In the genomic region with DNA sequence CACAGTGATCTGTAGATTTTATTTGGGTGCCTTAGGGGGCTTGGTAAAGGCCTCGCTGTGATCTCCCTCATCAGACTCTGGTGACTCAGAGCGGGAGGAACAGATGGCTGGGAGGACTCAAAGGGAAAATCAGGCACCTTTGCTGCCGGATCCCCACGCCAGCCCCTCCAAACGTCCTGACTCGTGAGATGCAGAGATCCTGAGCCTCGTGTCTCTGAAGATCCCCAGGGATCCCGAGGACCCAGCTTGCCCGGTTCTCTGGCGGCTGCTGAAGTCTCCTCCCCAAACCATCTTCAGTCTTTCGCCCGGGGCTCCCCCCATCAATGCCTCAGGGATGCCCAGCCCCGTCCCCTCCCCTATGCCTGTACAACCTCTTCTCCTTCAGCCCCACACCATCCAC, we compare ENCODE assay signal across 19 cellular contexts. TPM values are rescaled to one million over a fixed set of nuclear protein-coding genes. Genes with fewer than 3 reads are reported as not detected.
DNase-seq lines count a peak whose midpoint lies in the region; ATAC-seq lines count a peak whose summit lies in the region.
"Had no signal": no experiment of that assay in that cellular context is flagged by ENCODE, and none has a peak within 500 bp of the region (broad histone marks: within the 10 kb centered on the region; RNA-seq: fewer than 3 reads in every experiment).

No MANE protein-coding gene starts in this region.

- DNase-seq in NCI-H524 (lab: John Stamatoyannopoulos, UW), result peak; percentile 27 to 70
- DNase-seq in NCI-H524 treated with DMSO at 0.1 percent for 48 hours (lab: John Stamatoyannopoulos, UW), result no peak
- peak; percentile 64 for DNase-seq in DMS 273 (lab: John Stamatoyannopoulos, UW; ENCODE audit: unreplicated experiment)
- peak; percentile 81 for DNase-seq in NCI-H2171 treated with DMSO at 0.1 percent for 48 hours (lab: John Stamatoyannopoulos, UW)
- DNase-seq in neuronal stem cell (ENCODE audit: low spot score), result no peak
- DNase-seq in OCI-M2 (lab: John Stamatoyannopoulos, UW; ENCODE audit: unreplicated experiment), result no peak
- DNase-seq in activated T-cell treated with anti-CD3 and anti-CD28 coated beads, Interleukin-2, amount 50 U/mL, for 4 hours, result no peak
- DNase-seq: CD8-positive, alpha-beta T cell; GF-D8; Karpas-422; MG63; NCI-H1092; NCI-H2107; NCI-H345 had no signal

- H3K18ac ChIP-seq in neuronal stem cell (ENCODE audit: low read length), result peak overlapping the region; percentile 4

- ATAC-seq in GM19452 (IDR thresholded peaks at IDR 0.05; ENCODE audit: unreplicated experiment), result no peak
- ATAC-seq in activated T-cell treated with anti-CD3 and anti-CD28 coated beads, Interleukin-2, amount 50 U/mL, for 4 hours, result no peak
- ATAC-seq: CD8-positive, alpha-beta T cell had no signal

- H3K9me3 Mint-ChIP-seq in activated T-cell treated with anti-CD3 and anti-CD28 coated beads, Interleukin-2, amount 50 U/mL, for 4 hours, result no peaks in the 10 kb centered on the region
- H3K9me3 Mint-ChIP-seq: CD8-positive, alpha-beta T cell had no signal

- peaks cover 18% of the 10 kb centered on the region for H3K27me3 Mint-ChIP-seq in activated T-cell treated with anti-CD3 and anti-CD28 coated beads, Interleukin-2, amount 50 U/mL, for 4 hours (ENCODE audit: low read depth)

- peak overlapping the region; percentile 72 for H2BK120ac ChIP-seq in neuronal stem cell (ENCODE audit: low read depth, low read length)

- no peak overlapping the region for H3K4me3 ChIP-seq in neuronal stem cell (ENCODE audit: low read length in 2 of 2)
- H3K4me3 ChIP-seq: MG63, SK-N-MC had no signal

- peak overlapping the region; percentile 26 for H2BK15ac ChIP-seq in neuronal stem cell (ENCODE audit: low read length)

- no peaks in the 10 kb centered on the region for H3K36me3 ChIP-seq in neuronal stem cell (replicated peaks in 1 of 2; ENCODE audit: control insufficient read depth in 2 of 2, insufficient read depth in 2 of 2, low read length in 2 of 2)
- H3K36me3 ChIP-seq: MG63 had no signal

- peak overlapping the region; percentile 3 for H2BK5ac ChIP-seq in neuronal stem cell (ENCODE audit: low read length)

- no peaks in the 10 kb centered on the region for H3K79me1 ChIP-seq in neuronal stem cell (ENCODE audit: low read depth, low read length)

- no peak overlapping the region for H3K4me2 ChIP-seq in neuronal stem cell (ENCODE audit: insufficient read depth, low read length, poor library complexity, severe bottlenecking)

- no peaks in the 10 kb centered on the region for H3K36me3 Mint-ChIP-seq in activated T-cell treated with anti-CD3 and anti-CD28 coated beads, Interleukin-2, amount 50 U/mL, for 4 hours (ENCODE audit: insufficient read depth)
- H3K36me3 Mint-ChIP-seq: CD8-positive, alpha-beta T cell had no signal

- WGBS in neuronal stem cell (ENCODE audit: extremely low coverage in 2 of 2, insufficient read length in 2 of 2, insufficient replicate concordance in 1 of 2), 2 donors, result no CpG with 5 or more reads among the region's 13 CpGs

- H2AFZ ChIP-seq in neuronal stem cell (ENCODE audit: low read length), result no peak overlapping the region

- no peak overlapping the region for H3K23ac ChIP-seq in neuronal stem cell (ENCODE audit: low read depth, low read length, poor library complexity)

- H4K91ac ChIP-seq in neuronal stem cell (ENCODE audit: low read depth, low read length, poor library complexity), result no peak overlapping the region

- H3K9ac ChIP-seq in neuronal stem cell (ENCODE audit: low read depth, low read length, poor library complexity), result no peak overlapping the region

- H4K8ac ChIP-seq in neuronal stem cell (ENCODE audit: low read depth, low read length), result no peak overlapping the region

- H3K4me1 ChIP-seq in neuronal stem cell (ENCODE audit: control insufficient read depth in 2 of 2, insufficient read depth in 1 of 2, low read depth in 1 of 2, low read length in 2 of 2), result peaks cover 0 to 3% of the 10 kb centered on the region in 2 donors

- no peak overlapping the region for H3K27ac ChIP-seq in neuronal stem cell (replicated peaks; ENCODE audit: low read length)
- H3K27ac ChIP-seq: 22Rv1, SK-N-MC had no signal

- H3K4me1 Mint-ChIP-seq in activated T-cell treated with anti-CD3 and anti-CD28 coated beads, Interleukin-2, amount 50 U/mL, for 4 hours (ENCODE audit: low read depth), result peaks cover 4% of the 10 kb centered on the region

- no peaks in the 10 kb centered on the region for H3K9me3 ChIP-seq in neuronal stem cell (replicated peaks in 1 of 2; ENCODE audit: control insufficient read depth in 2 of 2, insufficient read depth in 1 of 2, low read depth in 1 of 2, low read length in 2 of 2)
- H3K9me3 ChIP-seq: MG63 had no signal

- H3K14ac ChIP-seq in neuronal stem cell (ENCODE audit: low read length), result no peak overlapping the region

- no peak overlapping the region for H3K4ac ChIP-seq in neuronal stem cell (ENCODE audit: low read length)

- no peak overlapping the region for H3K4me3 Mint-ChIP-seq in activated T-cell treated with anti-CD3 and anti-CD28 coated beads, Interleukin-2, amount 50 U/mL, for 4 hours
- H3K4me3 Mint-ChIP-seq: B cell; CD8-positive, alpha-beta T cell had no signal

- peak overlapping the region; percentile 16 for H2BK12ac ChIP-seq in neuronal stem cell (ENCODE audit: low read length)

- H2AK5ac ChIP-seq in neuronal stem cell (ENCODE audit: low read depth, low read length), result peak overlapping the region; percentile 47

- peaks cover 0 to 33% (median 0%) of the 10 kb centered on the region in 3 experiments for H3K27me3 ChIP-seq in neuronal stem cell (ENCODE audit: control insufficient read depth in 3 of 3, insufficient read depth in 3 of 3, low read depth in 1 of 3, low read length in 3 of 3)

RNA-seq across cellular contexts. Expression of gene MUC20, which starts 32.8 kb away (rescaled TPM):
- polyA plus RNA-seq in neuronal stem cell (2013, experiment 1 of 2), result 1.2 TPM
- 1.3 TPM for polyA plus RNA-seq in neuronal stem cell (2013, experiment 2 of 2)
- total RNA-seq in activated T-cell treated with anti-CD3 and anti-CD28 coated beads, Interleukin-2, amount 50 U/mL, for 4 hours, result under 1 TPM; 0.63 to 0.95 (median 0.63) TPM

RNA-seq across cellular contexts. Expression of gene MUC4, which starts 58.1 kb away (rescaled TPM):
- 0.03 TPM for polyA plus RNA-seq in neuronal stem cell (2013, experiment 1 of 2)
- polyA plus RNA-seq in neuronal stem cell (2013, experiment 2 of 2), result not detected
- total RNA-seq in activated T-cell treated with anti-CD3 and anti-CD28 coated beads, Interleukin-2, amount 50 U/mL, for 4 hours, result under 1 TPM; 0.08 to 0.24 (median 0.13) TPM
- total RNA-seq: CD8-positive, alpha-beta T cell had no signal
- polyA plus RNA-seq: AG04450 had no signal

Comparison
In these comparisons a context has a peak if more than half of its experiments do, and no peak if none do; other contexts are left out.
1. DNase-seq: peak in NCI-H524 (2 of 2), DMS 273 (single experiment) and NCI-H2171 treated with DMSO at 0.1 percent for 48 hours (single experiment); none in NCI-H524 treated with DMSO at 0.1 percent for 48 hours (single experiment), neuronal stem cell (single experiment), OCI-M2 (single experiment) and activated T-cell treated with anti-CD3 and anti-CD28 coated beads, Interleukin-2, amount 50 U/mL, for 4 hours (single experiment).